Comparison of ENCODE assay signal across 1 cellular context in genomic region chr3:186035277-186035676, GRCh38.
TF ChIP-seq lines count a peak whose summit lies in the region.

No MANE protein-coding gene starts in this region.

TF ChIP-seq in K562, 482 proteins besides CTCF, POLR2A, EP300 and RAD21 (continued from another document):
- TF ChIP-seq, protein P1, sequence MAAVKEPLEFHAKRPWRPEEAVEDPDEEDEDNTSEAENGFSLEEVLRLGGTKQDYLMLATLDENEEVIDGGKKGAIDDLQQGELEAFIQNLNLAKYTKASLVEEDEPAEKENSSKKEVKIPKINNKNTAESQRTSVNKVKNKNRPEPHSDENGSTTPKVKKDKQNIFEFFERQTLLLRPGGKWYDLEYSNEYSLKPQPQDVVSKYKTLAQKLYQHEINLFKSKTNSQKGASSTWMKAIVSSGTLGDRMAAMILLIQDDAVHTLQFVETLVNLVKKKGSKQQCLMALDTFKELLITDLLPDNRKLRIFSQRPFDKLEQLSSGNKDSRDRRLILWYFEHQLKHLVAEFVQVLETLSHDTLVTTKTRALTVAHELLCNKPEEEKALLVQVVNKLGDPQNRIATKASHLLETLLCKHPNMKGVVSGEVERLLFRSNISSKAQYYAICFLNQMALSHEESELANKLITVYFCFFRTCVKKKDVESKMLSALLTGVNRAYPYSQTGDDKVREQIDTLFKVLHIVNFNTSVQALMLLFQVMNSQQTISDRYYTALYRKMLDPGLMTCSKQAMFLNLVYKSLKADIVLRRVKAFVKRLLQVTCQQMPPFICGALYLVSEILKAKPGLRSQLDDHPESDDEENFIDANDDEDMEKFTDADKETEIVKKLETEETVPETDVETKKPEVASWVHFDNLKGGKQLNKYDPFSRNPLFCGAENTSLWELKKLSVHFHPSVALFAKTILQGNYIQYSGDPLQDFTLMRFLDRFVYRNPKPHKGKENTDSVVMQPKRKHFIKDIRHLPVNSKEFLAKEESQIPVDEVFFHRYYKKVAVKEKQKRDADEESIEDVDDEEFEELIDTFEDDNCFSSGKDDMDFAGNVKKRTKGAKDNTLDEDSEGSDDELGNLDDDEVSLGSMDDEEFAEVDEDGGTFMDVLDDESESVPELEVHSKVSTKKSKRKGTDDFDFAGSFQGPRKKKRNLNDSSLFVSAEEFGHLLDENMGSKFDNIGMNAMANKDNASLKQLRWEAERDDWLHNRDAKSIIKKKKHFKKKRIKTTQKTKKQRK (IDR thresholded peaks at IDR 0.05; ENCODE audit: borderline replicate concordance, low read depth, low read length) = no peak
- TF ChIP-seq ZBTB9 (CRISPR knock-in tag; IDR thresholded peaks at IDR 0.05) (no peak), ATF3 (IDR thresholded peaks at IDR 0.05) (peak; percentile 88), ATF3 (CRISPR knock-in tag; conservative IDR thresholded peaks at IDR 0.05) (no peak), ZNF212 (CRISPR knock-in tag; IDR thresholded peaks at IDR 0.05) (no peak), HLTF (IDR thresholded peaks at IDR 0.05) (no peak), MCM7 (IDR thresholded peaks at IDR 0.05) (no peak), ZNF431 (CRISPR knock-in tag; IDR thresholded peaks at IDR 0.05) (no peak), ZFP36 (IDR thresholded peaks at IDR 0.05; ENCODE audit: low read depth, low read length, partially characterized antibody) (no peak), MTA3 (IDR thresholded peaks at IDR 0.05; ENCODE audit: borderline replicate concordance) (no peak), ZNF780A (CRISPR knock-in tag; IDR thresholded peaks at IDR 0.05) (no peak), NR2F6 (CRISPR knock-in tag; IDR thresholded peaks at IDR 0.05) (no peak), POLR2AphosphoS2 (IDR thresholded peaks at IDR 0.05; ENCODE audit: low read length) (no peak), MBD2 (IDR thresholded peaks at IDR 0.05; ENCODE audit: borderline replicate concordance, low read depth) (no peak), CREB3 (tag; conservative IDR thresholded peaks at IDR 0.05; ENCODE audit: low read depth) (no peak), KDM5B (IDR thresholded peaks at IDR 0.05; ENCODE audit: insufficient replicate concordance, low read depth, low read length) (no peak), JUN (IDR thresholded peaks at IDR 0.05; ENCODE audit: borderline replicate concordance, low read depth, low read length) (no peak), JUN (CRISPR knock-in tag; IDR thresholded peaks at IDR 0.05; ENCODE audit: borderline replicate concordance) (no peak), SAFB (IDR thresholded peaks at IDR 0.05; ENCODE audit: borderline replicate concordance, low read depth, low read length) (no peak), SMARCA4 (IDR thresholded peaks at IDR 0.05) (peak; percentile 65), MGA (IDR thresholded peaks at IDR 0.05) (no peak), NFIX (CRISPR knock-in tag; IDR thresholded peaks at IDR 0.05; ENCODE audit: low read depth) (no peak)
- TF ChIP-seq, protein P2, sequence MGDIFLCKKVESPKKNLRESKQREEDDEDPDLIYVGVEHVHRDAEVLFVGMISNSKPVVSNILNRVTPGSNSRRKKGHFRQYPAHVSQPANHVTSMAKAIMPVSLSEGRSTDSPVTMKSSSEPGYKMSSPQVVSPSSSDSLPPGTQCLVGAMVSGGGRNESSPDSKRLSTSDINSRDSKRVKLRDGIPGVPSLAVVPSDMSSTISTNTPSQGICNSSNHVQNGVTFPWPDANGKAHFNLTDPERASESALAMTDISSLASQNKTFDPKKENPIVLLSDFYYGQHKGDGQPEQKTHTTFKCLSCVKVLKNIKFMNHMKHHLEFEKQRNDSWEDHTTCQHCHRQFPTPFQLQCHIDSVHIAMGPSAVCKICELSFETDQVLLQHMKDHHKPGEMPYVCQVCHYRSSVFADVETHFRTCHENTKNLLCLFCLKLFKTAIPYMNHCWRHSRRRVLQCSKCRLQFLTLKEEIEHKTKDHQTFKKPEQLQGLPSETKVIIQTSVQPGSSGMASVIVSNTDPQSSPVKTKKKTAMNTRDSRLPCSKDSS (IDR thresholded peaks at IDR 0.05; ENCODE audit: low read depth, partially characterized antibody) = no peak
